Comparison of ENCODE assay signal across 24 cellular contexts in genomic region chr6:143329323-143329722, GRCh38.
"Had no signal": no experiment of that assay in that cellular context is flagged by ENCODE, and none has a peak within 500 bp of the region (broad histone marks: within the 10 kb centered on the region; RNA-seq: fewer than 3 reads in every experiment).

No MANE protein-coding gene starts in this region.

- H3K4me1 ChIP-seq: left lung, prostate gland, right atrium auricular region, tibial nerve had no signal

- H3K36me3 Mint-ChIP-seq: activated naive CD4-positive, alpha-beta T cell treated with anti-CD3 and anti-CD28 coated beads, Interleukin-2, amount 10 ng/mL, durations not matched to agents 7 days and 5 days; naive B cell had no signal

- H3K9me3 Mint-ChIP-seq: activated naive CD4-positive, alpha-beta T cell treated with anti-CD3 and anti-CD28 coated beads, Interleukin-2, amount 10 ng/mL, durations not matched to agents 7 days and 5 days; neural crest cell had no signal

- ATAC-seq: activated CD4-positive, CD25-positive, alpha-beta regulatory T cell treated with anti-CD3 and anti-CD28 coated beads, Interleukin-2, amount 50 U/mL, for 24 hours; activated naive CD8-positive, alpha-beta T cell treated with anti-CD3 and anti-CD28 coated beads, Interleukin-2, amount 50 U/mL, for 24 hours; mucosa of descending colon had no signal

- H3K36me3 ChIP-seq: left lung, prostate gland, right atrium auricular region had no signal

- H3K27me3 Mint-ChIP-seq: activated naive CD4-positive, alpha-beta T cell treated with anti-CD3 and anti-CD28 coated beads, Interleukin-2, amount 10 ng/mL, durations not matched to agents 7 days and 5 days; activated naive CD8-positive, alpha-beta T cell treated with anti-CD3 and anti-CD28 coated beads, Interleukin-2, amount 50 U/mL, for 24 hours; naive B cell had no signal

- H3K27me3 ChIP-seq: left lung, right atrium auricular region, tibial nerve had no signal

- H3K4me1 Mint-ChIP-seq: activated naive CD4-positive, alpha-beta T cell treated with anti-CD3 and anti-CD28 coated beads, Interleukin-2, amount 10 ng/mL, durations not matched to agents 7 days and 5 days; naive B cell had no signal

- H3K27ac ChIP-seq: left lung, prostate gland, right atrium auricular region, tibial nerve had no signal

- FAIRE-seq: frontal cortex, urothelium cell line had no signal

- H3K27ac Mint-ChIP-seq: activated naive CD4-positive, alpha-beta T cell treated with anti-CD3 and anti-CD28 coated beads, Interleukin-2, amount 10 ng/mL, durations not matched to agents 7 days and 5 days; activated naive CD8-positive, alpha-beta T cell treated with anti-CD3 and anti-CD28 coated beads, Interleukin-2, amount 50 U/mL, for 24 hours; naive B cell; T-helper 1 cell treated with Interleukin-12 subunit alpha and Interleukin-12 subunit beta and Interleukin-4 antibody, amounts not matched to agents 30 μg/mL and 1 μg/mL, for 36 hours had no signal

- H3K4me3 ChIP-seq: left lung, mucosa of descending colon, prostate gland, right atrium auricular region, tibial nerve had no signal

- H3K4me3 Mint-ChIP-seq: activated naive CD4-positive, alpha-beta T cell treated with anti-CD3 and anti-CD28 coated beads, Interleukin-2, amount 10 ng/mL, durations not matched to agents 7 days and 5 days; activated naive CD8-positive, alpha-beta T cell treated with anti-CD3 and anti-CD28 coated beads, Interleukin-2, amount 50 U/mL, for 24 hours; naive B cell; neural crest cell; T-helper 1 cell treated with Interleukin-12 subunit alpha and Interleukin-12 subunit beta and Interleukin-4 antibody, amounts not matched to agents 30 μg/mL and 1 μg/mL, for 36 hours had no signal

- H3K9me3 ChIP-seq: left lung, mucosa of descending colon, prostate gland, right atrium auricular region, tibial nerve had no signal

- DNase-seq: activated CD4-positive, alpha-beta T cell treated with anti-CD3 and anti-CD28 coated beads, Interleukin-2, amount 50 U/mL, for 1 hour; activated CD8-positive, alpha-beta memory T cell treated with anti-CD3 and anti-CD28 coated beads for 24 hours; activated CD8-positive, alpha-beta memory T cell treated with anti-CD3 and anti-CD28 coated beads, Interleukin-2, amount 50 U/mL, for 48 hours; activated effector memory CD4-positive, alpha-beta T cell treated with Interleukin-2 at 50 U/mL for 16 hours; activated naive CD4-positive, alpha-beta T cell treated with anti-CD3 and anti-CD28 coated beads, Interleukin-2, amount 10 ng/mL, durations not matched to agents 7 days and 5 days; activated naive CD8-positive, alpha-beta T cell treated with anti-CD3 and anti-CD28 coated beads, Interleukin-2, amount 50 U/mL, for 24 hours; activated T-cell treated with anti-CD3 and anti-CD28 coated beads, Interleukin-2, amount 50 U/mL, for 48 hours; aorta; cerebellar nuclear complex; effector memory CD4-positive, alpha-beta T cell; left lung; mucosa of descending colon; naive B cell; stimulated activated CD4-positive, alpha-beta T cell treated with anti-CD3 and anti-CD28 coated beads, Interleukin-2, amount 100 ng/mL, for 24 hours; stimulated activated naive CD4-positive, alpha-beta T cell treated with Interleukin-2 at 50 U/mL for 16 hours; substantia nigra had no signal
